Comparison of ENCODE assay signal across 21 cellular contexts in genomic region chr6:124661231-124661630, GRCh38.
DNase-seq lines count a peak whose midpoint lies in the region; ATAC-seq, FAIRE-seq and TF ChIP-seq lines count a peak whose summit lies in the region.
"Had no signal": no experiment of that assay in that cellular context is flagged by ENCODE, and none has a peak within 500 bp of the region (broad histone marks: within the 10 kb centered on the region; RNA-seq: fewer than 3 reads in every experiment).

No MANE protein-coding gene starts in this region.

- H3K27me3 ChIP-seq in HepG2 (ENCODE audit: control insufficient read depth in 1 of 2, insufficient read depth in 2 of 2, low read length in 2 of 2) (no peaks in the 10 kb centered on the region), right lobe of liver (no peaks in the 10 kb centered on the region), Panc1 (ENCODE audit: control insufficient read depth, insufficient read depth, low read length) (no peaks in the 10 kb centered on the region), iPS-20b (ENCODE audit: insufficient read depth, low read length) (no peaks in the 10 kb centered on the region), aorta (ENCODE audit: control insufficient read depth in 1 of 2, insufficient read depth in 2 of 2, low read length in 1 of 2) (no peaks in the 10 kb centered on the region), brain microvascular endothelial cell (replicated peaks) (no peaks in the 10 kb centered on the region), SK-N-SH (ENCODE audit: insufficient read depth) (no peaks in the 10 kb centered on the region)
- H3K27me3 ChIP-seq: BLaER1 had no signal

- TF ChIP-seq CTCF in HepG2 (CRISPR knock-in tag; IDR thresholded peaks at IDR 0.05) (no peak), right lobe of liver (IDR thresholded peaks at IDR 0.05) (no peak), Panc1 (IDR thresholded peaks at IDR 0.05) (no peak), brain microvascular endothelial cell (IDR thresholded peaks at IDR 0.05; ENCODE audit: low read depth, low read length, missing control alignments) (no peak), SK-N-SH (IDR thresholded peaks at IDR 0.05) (no peak)

- H3K9me2 ChIP-seq in SK-N-SH: no peaks in the 10 kb centered on the region

- H4K20me1 ChIP-seq in HepG2 (ENCODE audit: insufficient read depth, low read length): no peaks in the 10 kb centered on the region
- H4K20me1 ChIP-seq in SK-N-SH (ENCODE audit: insufficient read depth): no peaks in the 10 kb centered on the region
- H4K20me1 ChIP-seq: BLaER1 had no signal

- no TSS peak for BruUV-seq in HepG2 (replicated peaks; lab: Mats Ljungman, UMichigan)
- no TSS peak for BruUV-seq in Panc1 (replicated peaks; lab: Mats Ljungman, UMichigan)

- 0% methylated on average over 2 of the region's 2 CpGs for WGBS in HepG2 (ENCODE audit: low lambda C conversion rate)
- WGBS in right lobe of liver (ENCODE audit: insufficient coverage, low coverage, low lambda C conversion rate, missing lambda C conversion rate): 49% methylated on average over 2 of the region's 2 CpGs
- 50 to 55% methylated on average over 2 of the region's 2 CpGs for WGBS in aorta, 2 donors
- 2% methylated on average over 2 of the region's 2 CpGs for WGBS in SK-N-SH (ENCODE audit: low lambda C conversion rate)

- H3K4me2 ChIP-seq in HepG2 (ENCODE audit: low read depth, low read length) (no peak overlapping the region), SK-N-SH (no peak overlapping the region)
- H3K4me2 ChIP-seq: BLaER1 had no signal

- no peak for DNase-seq in HepG2 (ENCODE audit: low spot score)
- no peak for DNase-seq in right lobe of liver
- no peak for DNase-seq in Panc1 (ENCODE audit: low read depth, low spot score)
- DNase-seq in aorta: no peak
- DNase-seq in brain microvascular endothelial cell: no peak
- no peak for DNase-seq in inferior parietal cortex (ENCODE audit: extremely low spot score)
- no peak for DNase-seq in SK-N-SH
- DNase-seq: CD8-positive, alpha-beta memory T cell; HFFc6; MM.1S; NCI-H1436; NCI-H2107; NCI-H345; SHP77 had no signal

- H3F3A ChIP-seq in SK-N-SH (replicated peaks; ENCODE audit: insufficient read depth): no peaks in the 10 kb centered on the region

- H3K9me3 ChIP-seq in HepG2 (ENCODE audit: low read length) (peaks cover 9% of the 10 kb centered on the region; the same call in 1 of the 2 replicates), right lobe of liver (no peaks in the 10 kb centered on the region), Panc1 (ENCODE audit: control insufficient read depth, insufficient read depth, low read depth, low read length) (no peaks in the 10 kb centered on the region), iPS-20b (ENCODE audit: insufficient read depth, low read depth, low read length) (no peaks in the 10 kb centered on the region), aorta (ENCODE audit: control insufficient read depth, low read length) (no peaks in the 10 kb centered on the region), SK-N-SH (no peaks in the 10 kb centered on the region)
- H3K9me3 ChIP-seq: BLaER1 had no signal

- POLR2A ChIA-PET in HepG2 (lab: Yijun Ruan, JAX): no interaction called here
- POLR2A ChIA-PET in Panc1 (lab: Charles Lee): interaction anchor here (0.6 kb wide), 1 partner anchor 9 kb away, joined by 3 read pairs; no protein-coding TSS in a partner anchor
- POLR2A ChIA-PET in SK-N-SH (lab: Yijun Ruan, JAX): no interaction called here

- no peak for TF ChIP-seq RAD21 in HepG2 (CRISPR knock-in tag; IDR thresholded peaks at IDR 0.05)
- no peak for TF ChIP-seq RAD21 in SK-N-SH (IDR thresholded peaks at IDR 0.05; ENCODE audit: low read length)

- no peak overlapping the region for H3K9ac ChIP-seq in HepG2 (ENCODE audit: insufficient read depth, low read depth, low read length)
- H3K9ac ChIP-seq in iPS-20b (ENCODE audit: low read depth, low read length): peak overlapping the region; percentile 62; the same call in 1 of the 2 replicates
- no peak overlapping the region for H3K9ac ChIP-seq in SK-N-SH
- H3K9ac ChIP-seq: BLaER1 had no signal

- in situ Hi-C loops in HepG2 (cut with HindIII; ENCODE audit: extremely low pct_ligation_motif_present, low pct_unique_long_range_greater_than_20kb): no loop called here
- in situ Hi-C loops in Panc1 (cut with HindIII; ENCODE audit: low pct_unique_long_range_greater_than_20kb, low sequenced_read_pairs): no loop called here
- in situ Hi-C loops in brain microvascular endothelial cell (cut with HindIII; ENCODE audit: low pct_ligation_motif_present, low sequenced_read_pairs): no loop called here

- H3K27ac ChIP-seq in HepG2 (ENCODE audit: extremely low read length, insufficient read depth, low read length): no peak overlapping the region
- H3K27ac ChIP-seq in right lobe of liver: no peak overlapping the region
- H3K27ac ChIP-seq in Panc1 (ENCODE audit: low read length): peak overlapping the region; percentile 64
- H3K27ac ChIP-seq in iPS-20b (ENCODE audit: low read length): peak overlapping the region; percentile 54
- no peak overlapping the region for H3K27ac ChIP-seq in aorta (ENCODE audit: low read depth in 1 of 2, low read length in 2 of 2)
- no peak overlapping the region for H3K27ac ChIP-seq in brain microvascular endothelial cell
- H3K27ac ChIP-seq in SK-N-SH (ENCODE audit: low read depth in 2 of 2, low read length in 1 of 2): no peak overlapping the region
- H3K27ac ChIP-seq: 22Rv1, BLaER1 had no signal

- TF ChIP-seq POLR2A in HepG2 (IDR thresholded peaks at IDR 0.05; ENCODE audit: insufficient read depth in 1 of 2, low read depth in 2 of 2, low read length in 2 of 2) (no peak), right lobe of liver (IDR thresholded peaks at IDR 0.05) (no peak)

- TF ChIP-seq EP300 in HepG2 (IDR thresholded peaks at IDR 0.05; ENCODE audit: low read depth in 2 of 2, low read length in 2 of 2) (no peak), HepG2 (CRISPR knock-in tag; IDR thresholded peaks at IDR 0.05; ENCODE audit: borderline replicate concordance) (no peak), SK-N-SH (IDR thresholded peaks at IDR 0.05; ENCODE audit: borderline replicate concordance in 1 of 2, low read depth in 1 of 2, low read length in 1 of 2) (no peak)

- H2AFZ ChIP-seq in HepG2 (ENCODE audit: low read length): peak overlapping the region; percentile 3
- no peak overlapping the region for H2AFZ ChIP-seq in SK-N-SH (ENCODE audit: low read depth)

- H3K36me3 ChIP-seq in HepG2 (replicated peaks in 1 of 2; ENCODE audit: control insufficient read depth in 1 of 2, insufficient read depth in 2 of 2, low read length in 2 of 2) (no peaks in the 10 kb centered on the region), right lobe of liver (no peaks in the 10 kb centered on the region), Panc1 (ENCODE audit: control insufficient read depth, insufficient read depth, low read length) (no peaks in the 10 kb centered on the region), iPS-20b (ENCODE audit: insufficient read depth, low read depth, low read length) (no peaks in the 10 kb centered on the region), aorta (ENCODE audit: control insufficient read depth in 1 of 2, insufficient read depth in 2 of 2, low read length in 1 of 2) (no peaks in the 10 kb centered on the region), brain microvascular endothelial cell (replicated peaks) (no peaks in the 10 kb centered on the region), SK-N-SH (replicated peaks in 1 of 2; ENCODE audit: control insufficient read depth in 1 of 2, insufficient read depth in 2 of 2, low read length in 1 of 2) (no peaks in the 10 kb centered on the region)
- H3K36me3 ChIP-seq: BLaER1 had no signal

- no peak overlapping the region for H3K4me3 ChIP-seq in HepG2 (replicated peaks in 1 of 3; ENCODE audit: insufficient read depth in 1 of 3, low read depth in 2 of 3, low read length in 3 of 3)
- no peak overlapping the region for H3K4me3 ChIP-seq in right lobe of liver
- no peak overlapping the region for H3K4me3 ChIP-seq in Panc1 (ENCODE audit: low read depth in 2 of 2, low read length in 2 of 2)
- peak overlapping the region; percentile 49 for H3K4me3 ChIP-seq in iPS-20b (ENCODE audit: low read length)
- H3K4me3 ChIP-seq in aorta (ENCODE audit: low read length in 2 of 2): no peak overlapping the region
- no peak overlapping the region for H3K4me3 ChIP-seq in brain microvascular endothelial cell (ENCODE audit: low read depth, low read length)
- H3K4me3 ChIP-seq in SK-N-SH (ENCODE audit: low read depth in 2 of 2, low read length in 1 of 2): no peak overlapping the region
- H3K4me3 ChIP-seq: BLaER1, GM12878 had no signal

- CTCF ChIA-PET in HepG2 (lab: Yijun Ruan, JAX; ENCODE audit: low intra/inter-chr PET ratio, low total read pairs) (no interaction called here), Panc1 (lab: Charles Lee) (no interaction called here), SK-N-SH (lab: Yijun Ruan, JAX) (no interaction called here)

- ATAC-seq in HepG2: no peak
- no peak for ATAC-seq in right lobe of liver
- ATAC-seq in Panc1: no peak; the same call in 1 of the 2 replicates
- ATAC-seq in aorta (ENCODE audit: low FRiP score): peak; percentile 38
- ATAC-seq: GM12878 had no signal

- H3K79me2 ChIP-seq in HepG2 (ENCODE audit: insufficient read depth, low read length) (no peaks in the 10 kb centered on the region), SK-N-SH (ENCODE audit: insufficient read depth) (no peaks in the 10 kb centered on the region)

- intact Hi-C loops in HepG2 (cut with micrococcal nuclease; ENCODE audit: unreplicated experiment) (no loop called here), right lobe of liver (cut with DNase I) (no loop called here), Panc1 (cut with micrococcal nuclease; ENCODE audit: unreplicated experiment) (no loop called here), aorta (cut with DNase I) (no loop called here)

- FAIRE-seq in HepG2 (lab: Jason Lieb, UNC): no peak
- FAIRE-seq: GM12878, GM18507, GM19239, RCC 7860 had no signal

- H3K4me1 ChIP-seq in HepG2 (ENCODE audit: insufficient read depth, low read length) (no peaks in the 10 kb centered on the region), right lobe of liver (no peaks in the 10 kb centered on the region), Panc1 (ENCODE audit: control insufficient read depth, insufficient read depth, low read length) (peaks cover 11% of the 10 kb centered on the region), iPS-20b (ENCODE audit: insufficient read depth, low read length) (peaks cover 20% of the 10 kb centered on the region; the same call in 1 of the 2 replicates), aorta (ENCODE audit: control insufficient read depth in 1 of 2, insufficient read depth in 2 of 2, low read length in 2 of 2) (no peaks in the 10 kb centered on the region), SK-N-SH (ENCODE audit: control insufficient read depth in 1 of 2, insufficient read depth in 2 of 2, low read depth in 1 of 2, low read length in 1 of 2) (no peaks in the 10 kb centered on the region)
- H3K4me1 ChIP-seq: BLaER1 had no signal

TF ChIP-seq in HepG2, 621 proteins besides CTCF, POLR2A, EP300 and RAD21 (continues in another document):
- TF ChIP-seq RAD51 (IDR thresholded peaks at IDR 0.05; ENCODE audit: borderline replicate concordance) (no peak), STAT5B (CRISPR knock-in tag; IDR thresholded peaks at IDR 0.05) (no peak)

TF ChIP-seq in SK-N-SH, 30 proteins besides CTCF, POLR2A, EP300 and RAD21 (continues in another document):
- TF ChIP-seq GATA2 (CRISPR knock-in tag; IDR thresholded peaks at IDR 0.05): no peak
- no peak for TF ChIP-seq GABPA (IDR thresholded peaks at IDR 0.05; ENCODE audit: low read depth)
- no peak for TF ChIP-seq SIN3A (IDR thresholded peaks at IDR 0.05; ENCODE audit: borderline replicate concordance, low read depth, low read length)

Comparison
In these comparisons a context has a peak if more than half of its experiments do, and no peak if none do; other contexts are left out.
1. H3K27ac ChIP-seq: peak in Panc1 (single experiment) and iPS-20b (single experiment); none in HepG2 (single experiment), right lobe of liver (0 of 3), aorta (0 of 2), brain microvascular endothelial cell (single experiment) and SK-N-SH (0 of 2).